In genomic region chr1:22754106-22754768, GRCh38 we compare ENCODE assay signal across 16 cellular contexts. TPM values are rescaled to one million over a fixed set of nuclear protein-coding genes. Genes with fewer than 3 reads are reported as not detected.
DNase-seq lines count a peak whose midpoint lies in the region; ATAC-seq and TF ChIP-seq lines count a peak whose summit lies in the region.
"Had no signal": no experiment of that assay in that cellular context is flagged by ENCODE, and none has a peak within 500 bp of the region (broad histone marks: within the 10 kb centered on the region; RNA-seq: fewer than 3 reads in every experiment).

No MANE protein-coding gene starts in this region.

- DNase-seq in GM12865 (ENCODE audit: low read depth), result peak; percentile 90
- peak; percentile 37 for DNase-seq in M059J (ENCODE audit: low read depth)
- DNase-seq in mesothelial cell of epicardium (ENCODE audit: low spot score in 2 of 2, unreplicated experiment in 2 of 2), result no peak
- DNase-seq in DMS 273 (lab: John Stamatoyannopoulos, UW; ENCODE audit: unreplicated experiment), result no peak
- DNase-seq in SKM-1 treated with dmso at 0.1 percent for 144 hours (lab: John Stamatoyannopoulos, UW; ENCODE audit: unreplicated experiment), result no peak
- no peak for DNase-seq in stimulated activated CD4-positive, alpha-beta T cell treated with anti-CD3 and anti-CD28 coated beads, Interleukin-12 subunit alpha, Interleukin-12 subunit beta, amount 100 ng/mL, for 4 hours
- DNase-seq in NCI-H524 treated with DMSO at 0.1 percent for 48 hours (lab: John Stamatoyannopoulos, UW), result no peak
- DNase-seq: activated CD4-positive, alpha-beta T cell treated with anti-CD3 and anti-CD28 coated beads, Interleukin-2, amount 50 U/mL, for 1 hour; activated naive CD4-positive, alpha-beta T cell treated with anti-CD3 and anti-CD28 coated beads, Interleukin-2, amount 50 U/mL, for 16 hours; cortex of kidney; NCI-H2081 had no signal

- TF ChIP-seq CTCF in GM12865 (IDR thresholded peaks at IDR 0.05; ENCODE audit: insufficient read depth, low read depth, low read length, missing control alignments), result no peak
- TF ChIP-seq CTCF in mesothelial cell of epicardium (IDR thresholded peaks at IDR 0.05; ENCODE audit: unreplicated experiment), result no peak

- no peaks in the 10 kb centered on the region for H3K36me3 Mint-ChIP-seq in mesothelial cell of epicardium

- no peaks in the 10 kb centered on the region for H3K27me3 Mint-ChIP-seq in mesothelial cell of epicardium (ENCODE audit: low read depth)

- peak; percentile 60 for ATAC-seq in GM21447 (IDR thresholded peaks at IDR 0.05; ENCODE audit: unreplicated experiment)

- H3K4me1 Mint-ChIP-seq in mesothelial cell of epicardium, result peaks cover 61% of the 10 kb centered on the region

- no peak overlapping the region for H3K4me3 ChIP-seq in GM12865 (ENCODE audit: low read depth, low read length)
- H3K4me3 ChIP-seq: BLaER1 treated with 17β-estradiol and CSF1 and Interleukin-3, amounts not matched to agents 10 nM and 100 nM; smooth muscle cell had no signal

- no peaks in the 10 kb centered on the region for H3K9me3 Mint-ChIP-seq in mesothelial cell of epicardium
- H3K9me3 Mint-ChIP-seq: nephron progenitor cell; T-helper 1 cell treated with Interleukin-12 subunit alpha and Interleukin-12 subunit beta and Interleukin-4 antibody, amounts not matched to agents 30 μg/mL and 1 μg/mL, for 36 hours had no signal

- H3K4me3 Mint-ChIP-seq in mesothelial cell of epicardium, result no peak overlapping the region
- H3K4me3 Mint-ChIP-seq: T-helper 1 cell treated with Interleukin-12 subunit alpha and Interleukin-12 subunit beta and Interleukin-4 antibody, amounts not matched to agents 30 μg/mL and 1 μg/mL, for 36 hours had no signal

- peak overlapping the region; percentile 92 for H3K27ac Mint-ChIP-seq in mesothelial cell of epicardium
- H3K27ac Mint-ChIP-seq: T-helper 1 cell treated with Interleukin-12 subunit alpha and Interleukin-12 subunit beta and Interleukin-4 antibody, amounts not matched to agents 30 μg/mL and 1 μg/mL, for 36 hours had no signal

RNA-seq across cellular contexts. Expression of gene EPHB2, which starts 43.6 kb away (rescaled TPM):
- total RNA-seq in M059J (2014; rRNA removed; shearing (Covaris generic)), result 23.0 and 26.7 TPM in 2 replicates
- 125 to 133 TPM (median 130 TPM) in 3 replicates for total RNA-seq in mesothelial cell of epicardium

Comparison
In these comparisons a context has a peak if more than half of its experiments do, and no peak if none do; other contexts are left out.
1. DNase-seq: peak in GM12865 (single experiment) and M059J (single experiment); none in mesothelial cell of epicardium (0 of 2), DMS 273 (single experiment), SKM-1 treated with dmso at 0.1 percent for 144 hours (single experiment), stimulated activated CD4-positive, alpha-beta T cell treated with anti-CD3 and anti-CD28 coated beads, Interleukin-12 subunit alpha, Interleukin-12 subunit beta, amount 100 ng/mL, for 4 hours (single experiment) and NCI-H524 treated with DMSO at 0.1 percent for 48 hours (single experiment).